In the genomic region with DNA sequence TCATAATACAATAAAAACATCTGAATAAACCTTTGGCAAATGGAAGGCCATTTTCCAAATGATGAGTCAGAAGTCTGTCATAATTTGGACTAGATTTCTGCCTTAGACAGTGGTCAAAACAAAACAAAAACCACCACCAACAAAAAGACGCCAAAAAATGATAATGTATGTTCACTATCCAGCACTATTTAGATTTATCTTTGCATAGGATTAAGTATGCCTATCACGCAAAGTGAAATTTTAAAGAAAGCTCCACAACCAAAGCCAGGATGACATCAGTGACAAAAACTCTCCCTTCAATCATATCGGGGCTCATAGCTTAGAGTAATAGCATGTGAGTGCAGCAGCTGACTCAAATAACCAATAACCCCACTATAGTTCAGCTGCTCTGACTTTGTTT, we compare ENCODE assay signal across 1 cellular context.
TF ChIP-seq lines count a peak whose summit lies in the region.

No MANE protein-coding gene starts in this region.

TF ChIP-seq in IMR-90, 13 proteins besides CTCF, POLR2A, EP300 and RAD21 (continued from another document):
- no peak for TF ChIP-seq NFE2L2 (IDR thresholded peaks at IDR 0.05; ENCODE audit: low read depth, low read length)
- TF ChIP-seq, protein P1, sequence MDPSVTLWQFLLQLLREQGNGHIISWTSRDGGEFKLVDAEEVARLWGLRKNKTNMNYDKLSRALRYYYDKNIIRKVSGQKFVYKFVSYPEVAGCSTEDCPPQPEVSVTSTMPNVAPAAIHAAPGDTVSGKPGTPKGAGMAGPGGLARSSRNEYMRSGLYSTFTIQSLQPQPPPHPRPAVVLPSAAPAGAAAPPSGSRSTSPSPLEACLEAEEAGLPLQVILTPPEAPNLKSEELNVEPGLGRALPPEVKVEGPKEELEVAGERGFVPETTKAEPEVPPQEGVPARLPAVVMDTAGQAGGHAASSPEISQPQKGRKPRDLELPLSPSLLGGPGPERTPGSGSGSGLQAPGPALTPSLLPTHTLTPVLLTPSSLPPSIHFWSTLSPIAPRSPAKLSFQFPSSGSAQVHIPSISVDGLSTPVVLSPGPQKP (IDR thresholded peaks at IDR 0.05; ENCODE audit: borderline replicate concordance, low read depth, low read length), result no peak
